8 cellular contexts compared by ENCODE assay signal in the genomic region with DNA sequence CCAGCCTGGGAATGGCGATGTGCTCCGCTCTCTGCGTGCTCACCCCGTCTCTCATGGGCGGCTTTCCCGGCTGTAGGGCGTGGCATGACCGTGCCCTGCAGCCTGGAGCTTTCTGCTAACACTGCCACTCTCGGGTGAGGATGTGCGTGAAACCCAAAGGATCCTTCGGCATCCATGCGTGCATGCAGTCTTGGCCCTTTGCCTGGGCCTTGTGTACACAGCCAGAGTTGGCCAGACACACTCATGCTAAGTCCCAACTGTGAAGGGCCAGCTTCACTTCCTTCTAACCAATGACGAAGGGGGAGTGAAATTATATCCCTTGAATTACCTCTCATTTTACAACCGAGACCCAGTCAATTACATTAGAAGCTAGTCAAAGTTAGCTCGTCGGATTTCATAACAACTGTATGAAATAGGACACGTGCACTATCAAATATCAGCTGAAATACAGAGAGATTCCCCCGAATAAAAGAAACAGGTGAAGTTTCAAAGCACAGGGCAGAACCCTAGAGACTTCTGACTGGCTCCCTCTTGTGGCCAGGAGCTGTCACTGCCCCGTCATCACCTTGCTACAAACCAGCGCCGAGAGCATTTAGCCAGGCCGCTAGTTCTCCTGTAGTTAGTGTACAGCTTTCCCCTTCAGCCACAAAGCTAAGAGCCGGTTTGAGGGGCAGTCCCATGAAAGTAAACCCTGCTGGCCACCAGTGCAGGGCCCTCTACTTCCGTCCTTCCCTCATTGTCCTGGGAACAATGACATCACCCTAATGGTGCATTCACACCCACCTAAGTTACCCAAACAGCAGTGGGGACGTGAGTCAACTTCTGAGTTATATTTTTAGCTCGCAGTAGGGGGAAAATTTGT.
A peak's percentile ranks its signal among the peaks of the same experiment; 100 is the strongest.
DNase-seq lines count a peak whose midpoint lies in the region; ATAC-seq and TF ChIP-seq lines count a peak whose summit lies in the region.

No MANE protein-coding gene starts in this region.

- no peaks in the 10 kb centered on the region for H3K36me3 ChIP-seq in BLaER1 treated with 17β-estradiol and CSF1 and Interleukin-3, amounts not matched to agents 10 nM and 100 nM
- H3K36me3 ChIP-seq in lung (ENCODE audit: control insufficient read depth in 2 of 2, insufficient read depth in 2 of 2, low read length in 2 of 2) = no peaks in the 10 kb centered on the region

- ATAC-seq in GM19324 (IDR thresholded peaks at IDR 0.05; ENCODE audit: low FRiP score, unreplicated experiment) (peak; percentile 79), HG03354 (IDR thresholded peaks at IDR 0.05; ENCODE audit: poor library complexity, severe bottlenecking, unreplicated experiment) (peak; percentile 96), lung (ENCODE audit: insufficient read depth, low FRiP score) (peak; percentile 96)

- H3K4me2 ChIP-seq in BLaER1 treated with 17β-estradiol and CSF1 and Interleukin-3, amounts not matched to agents 10 nM and 100 nM = peak overlapping the region in 10 of 11 experiments; percentile 3 to 58 (median 38); a peak in 14 of 22 replicates

- 30 to 44% methylated on average over 26 of the region's 26 CpGs for WGBS in lung, 2 donors

- H3K9me3 ChIP-seq in BLaER1 treated with 17β-estradiol and CSF1 and Interleukin-3, amounts not matched to agents 10 nM and 100 nM (replicated peaks in 1 of 11) = peaks cover 0 to 16% (median 13%) of the 10 kb centered on the region in 11 experiments; a peak in 14 of 22 replicates
- H3K9me3 ChIP-seq in lung (ENCODE audit: control insufficient read depth in 2 of 2, insufficient read depth in 1 of 2, low read length in 1 of 2) = peaks cover 0 to 2% of the 10 kb centered on the region in 2 donors

- no peak overlapping the region for H3K9ac ChIP-seq in BLaER1 treated with 17β-estradiol and CSF1 and Interleukin-3, amounts not matched to agents 10 nM and 100 nM

- no peaks in the 10 kb centered on the region for H4K20me1 ChIP-seq in BLaER1 treated with 17β-estradiol and CSF1 and Interleukin-3, amounts not matched to agents 10 nM and 100 nM

- peak; percentile 64 to 75 for DNase-seq in NCI-H446 (lab: John Stamatoyannopoulos, UW)
- peak; percentile 83 for DNase-seq in activated CD4-positive, alpha-beta T cell treated with anti-CD3 and anti-CD28 coated beads for 48 hours
- DNase-seq in dermis blood vessel endothelial cell = peak; percentile 76
- peak; percentile 68 for DNase-seq in lung (ENCODE audit: low spot score)
- DNase-seq in stimulated activated CD8-positive, alpha-beta memory T cell treated with anti-CD3 and anti-CD28 coated beads, Interleukin-15, amount 100 ng/mL, for 4 hours (ENCODE audit: low read depth in 2 of 2) = peak; percentile 23 to 43

- peaks cover 0 to 33% (median 21%) of the 10 kb centered on the region in 10 experiments; a peak in 18 of 20 replicates for H3K4me1 ChIP-seq in BLaER1 treated with 17β-estradiol and CSF1 and Interleukin-3, amounts not matched to agents 10 nM and 100 nM
- peaks cover 0 to 3% of the 10 kb centered on the region in 2 donors for H3K4me1 ChIP-seq in lung (ENCODE audit: control insufficient read depth in 2 of 2, insufficient read depth in 2 of 2, low read length in 2 of 2)

- no peak overlapping the region for H3K27ac ChIP-seq in BLaER1 treated with 17β-estradiol and CSF1 and Interleukin-3, amounts not matched to agents 10 nM and 100 nM
- peak overlapping the region in 1 of 2 donors; percentile 32 for H3K27ac ChIP-seq in lung (ENCODE audit: low read depth in 1 of 2, low read length in 1 of 2)

- H3K4me3 ChIP-seq in BLaER1 treated with 17β-estradiol and CSF1 and Interleukin-3, amounts not matched to agents 10 nM and 100 nM = no peak overlapping the region
- no peak overlapping the region for H3K4me3 ChIP-seq in lung

- peak; percentile 52 for TF ChIP-seq CTCF in lung (IDR thresholded peaks at IDR 0.05; ENCODE audit: control extremely low read depth, extremely low read depth)

- no peaks in the 10 kb centered on the region for H3K27me3 ChIP-seq in BLaER1 treated with 17β-estradiol and CSF1 and Interleukin-3, amounts not matched to agents 10 nM and 100 nM
- no peaks in the 10 kb centered on the region for H3K27me3 ChIP-seq in lung (ENCODE audit: control insufficient read depth, insufficient read depth)

Comparison
In these comparisons a context has a peak if more than half of its experiments do, and no peak if none do; other contexts are left out.
1. DNase-seq: peak in every context shown above with its lines; median percentile 83 in activated CD4-positive, alpha-beta T cell treated with anti-CD3 and anti-CD28 coated beads for 48 hours; 76 in dermis blood vessel endothelial cell; 70 in NCI-H446; 68 in lung; 33 in stimulated activated CD8-positive, alpha-beta memory T cell treated with anti-CD3 and anti-CD28 coated beads, Interleukin-15, amount 100 ng/mL, for 4 hours.